In the genomic region with DNA sequence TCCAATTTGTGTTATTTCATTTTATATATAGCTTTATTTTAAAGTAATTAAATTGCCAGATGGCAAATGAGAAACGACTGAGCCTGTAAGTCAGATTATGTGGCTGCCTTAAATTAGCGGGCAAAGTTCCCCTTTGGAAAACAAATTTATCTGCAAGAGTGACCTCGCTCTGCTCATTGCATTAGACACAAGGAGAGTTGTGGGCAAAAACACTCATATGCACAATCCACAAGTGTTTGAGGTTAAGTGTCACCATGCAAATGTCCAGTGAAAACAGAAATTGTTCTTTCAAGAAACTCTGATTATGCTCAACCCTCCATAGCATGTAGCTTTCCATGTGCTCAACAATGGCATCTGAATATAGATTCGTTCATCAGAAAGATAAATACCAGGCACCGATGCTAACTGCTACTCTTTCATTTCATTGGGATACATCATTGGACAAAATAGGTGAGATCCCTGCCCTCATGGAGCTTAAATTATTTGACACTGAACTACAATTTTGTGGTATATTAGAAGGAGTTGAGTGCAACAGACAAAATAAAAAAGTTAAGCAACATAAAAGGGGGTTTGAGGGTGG, we compare ENCODE assay signal across 1 cellular context.
TF ChIP-seq lines count a peak whose summit lies in the region.

No MANE protein-coding gene starts in this region.

TF ChIP-seq in GM23338, 12 proteins besides CTCF, POLR2A, EP300 and RAD21 (continued from another document):
- TF ChIP-seq, protein P1, sequence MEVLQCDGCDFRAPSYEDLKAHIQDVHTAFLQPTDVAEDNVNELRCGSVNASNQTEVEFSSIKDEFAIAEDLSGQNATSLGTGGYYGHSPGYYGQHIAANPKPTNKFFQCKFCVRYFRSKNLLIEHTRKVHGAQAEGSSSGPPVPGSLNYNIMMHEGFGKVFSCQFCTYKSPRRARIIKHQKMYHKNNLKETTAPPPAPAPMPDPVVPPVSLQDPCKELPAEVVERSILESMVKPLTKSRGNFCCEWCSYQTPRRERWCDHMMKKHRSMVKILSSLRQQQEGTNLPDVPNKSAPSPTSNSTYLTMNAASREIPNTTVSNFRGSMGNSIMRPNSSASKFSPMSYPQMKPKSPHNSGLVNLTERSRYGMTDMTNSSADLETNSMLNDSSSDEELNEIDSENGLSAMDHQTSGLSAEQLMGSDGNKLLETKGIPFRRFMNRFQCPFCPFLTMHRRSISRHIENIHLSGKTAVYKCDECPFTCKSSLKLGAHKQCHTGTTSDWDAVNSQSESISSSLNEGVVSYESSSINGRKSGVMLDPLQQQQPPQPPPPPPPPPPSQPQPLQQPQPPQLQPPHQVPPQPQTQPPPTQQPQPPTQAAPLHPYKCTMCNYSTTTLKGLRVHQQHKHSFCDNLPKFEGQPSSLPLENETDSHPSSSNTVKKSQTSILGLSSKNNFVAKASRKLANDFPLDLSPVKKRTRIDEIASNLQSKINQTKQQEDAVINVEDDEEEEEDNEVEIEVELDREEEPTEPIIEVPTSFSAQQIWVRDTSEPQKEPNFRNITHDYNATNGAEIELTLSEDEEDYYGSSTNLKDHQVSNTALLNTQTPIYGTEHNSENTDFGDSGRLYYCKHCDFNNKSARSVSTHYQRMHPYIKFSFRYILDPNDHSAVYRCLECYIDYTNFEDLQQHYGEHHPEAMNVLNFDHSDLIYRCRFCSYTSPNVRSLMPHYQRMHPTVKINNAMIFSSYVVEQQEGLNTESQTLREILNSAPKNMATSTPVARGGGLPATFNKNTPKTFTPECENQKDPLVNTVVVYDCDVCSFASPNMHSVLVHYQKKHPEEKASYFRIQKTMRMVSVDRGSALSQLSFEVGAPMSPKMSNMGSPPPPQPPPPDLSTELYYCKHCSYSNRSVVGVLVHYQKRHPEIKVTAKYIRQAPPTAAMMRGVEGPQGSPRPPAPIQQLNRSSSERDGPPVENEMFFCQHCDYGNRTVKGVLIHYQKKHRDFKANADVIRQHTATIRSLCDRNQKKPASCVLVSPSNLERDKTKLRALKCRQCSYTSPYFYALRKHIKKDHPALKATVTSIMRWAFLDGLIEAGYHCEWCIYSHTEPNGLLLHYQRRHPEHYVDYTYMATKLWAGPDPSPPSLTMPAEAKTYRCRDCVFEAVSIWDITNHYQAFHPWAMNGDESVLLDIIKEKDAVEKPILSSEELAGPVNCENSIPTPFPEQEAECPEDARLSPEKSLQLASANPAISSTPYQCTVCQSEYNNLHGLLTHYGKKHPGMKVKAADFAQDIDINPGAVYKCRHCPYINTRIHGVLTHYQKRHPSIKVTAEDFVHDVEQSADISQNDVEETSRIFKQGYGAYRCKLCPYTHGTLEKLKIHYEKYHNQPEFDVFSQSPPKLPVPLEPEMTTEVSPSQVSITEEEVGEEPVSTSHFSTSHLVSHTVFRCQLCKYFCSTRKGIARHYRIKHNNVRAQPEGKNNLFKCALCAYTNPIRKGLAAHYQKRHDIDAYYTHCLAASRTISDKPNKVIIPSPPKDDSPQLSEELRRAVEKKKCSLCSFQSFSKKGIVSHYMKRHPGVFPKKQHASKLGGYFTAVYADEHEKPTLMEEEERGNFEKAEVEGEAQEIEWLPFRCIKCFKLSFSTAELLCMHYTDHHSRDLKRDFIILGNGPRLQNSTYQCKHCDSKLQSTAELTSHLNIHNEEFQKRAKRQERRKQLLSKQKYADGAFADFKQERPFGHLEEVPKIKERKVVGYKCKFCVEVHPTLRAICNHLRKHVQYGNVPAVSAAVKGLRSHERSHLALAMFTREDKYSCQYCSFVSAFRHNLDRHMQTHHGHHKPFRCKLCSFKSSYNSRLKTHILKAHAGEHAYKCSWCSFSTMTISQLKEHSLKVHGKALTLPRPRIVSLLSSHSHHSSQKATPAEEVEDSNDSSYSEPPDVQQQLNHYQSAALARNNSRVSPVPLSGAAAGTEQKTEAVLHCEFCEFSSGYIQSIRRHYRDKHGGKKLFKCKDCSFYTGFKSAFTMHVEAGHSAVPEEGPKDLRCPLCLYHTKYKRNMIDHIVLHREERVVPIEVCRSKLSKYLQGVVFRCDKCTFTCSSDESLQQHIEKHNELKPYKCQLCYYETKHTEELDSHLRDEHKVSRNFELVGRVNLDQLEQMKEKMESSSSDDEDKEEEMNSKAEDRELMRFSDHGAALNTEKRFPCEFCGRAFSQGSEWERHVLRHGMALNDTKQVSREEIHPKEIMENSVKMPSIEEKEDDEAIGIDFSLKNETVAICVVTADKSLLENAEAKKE (CRISPR knock-in tag; IDR thresholded peaks at IDR 0.05) = no peak
- TF ChIP-seq JUNB (IDR thresholded peaks at IDR 0.05; ENCODE audit: unreplicated experiment) = no peak
